ENCODE assay signal across 14 cellular contexts in the genomic region with DNA sequence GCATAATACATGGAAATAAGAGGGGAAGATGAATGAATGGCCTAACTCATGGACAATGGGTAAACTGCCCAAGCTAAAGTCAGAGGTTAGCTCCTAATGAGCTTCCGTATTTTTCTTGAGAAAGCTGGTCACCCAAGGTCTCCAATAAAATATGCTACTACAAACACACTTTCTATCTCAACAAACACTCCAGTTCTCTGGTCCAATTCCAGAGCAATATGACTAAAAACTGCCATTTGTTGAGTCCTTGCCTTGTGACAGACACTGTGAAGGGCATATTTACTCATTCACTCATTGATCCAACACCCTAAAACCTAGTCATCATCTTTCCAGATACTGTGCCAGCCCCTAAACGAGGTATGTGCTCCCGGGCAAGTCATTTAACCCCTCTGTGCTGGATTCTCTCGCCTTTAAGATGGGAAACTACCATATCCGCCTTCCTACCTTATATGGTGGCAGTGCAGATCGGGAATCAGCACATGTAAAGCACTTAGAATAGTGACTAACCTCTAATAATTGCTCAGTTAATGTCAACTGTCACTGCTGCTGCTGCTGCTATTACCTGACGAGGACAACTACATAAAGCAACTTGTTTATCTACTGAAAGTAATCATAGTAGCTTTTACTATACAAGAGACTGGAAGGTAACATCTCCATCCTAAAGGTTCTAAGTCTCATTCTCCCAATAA.
DNase-seq lines count a peak whose midpoint lies in the region; FAIRE-seq and TF ChIP-seq lines count a peak whose summit lies in the region.
"Had no signal": no experiment of that assay in that cellular context is flagged by ENCODE, and none has a peak within 500 bp of the region (broad histone marks: within the 10 kb centered on the region; RNA-seq: fewer than 3 reads in every experiment).

No MANE protein-coding gene starts in this region.

- H3K4me3 ChIP-seq in BLaER1 (no peak overlapping the region), brain microvascular endothelial cell (ENCODE audit: low read depth, low read length) (no peak overlapping the region)

- no peaks in the 10 kb centered on the region for H4K20me1 ChIP-seq in BLaER1

- peak overlapping the region in 2 of 3 experiments; percentile 39 to 42 for H3K4me3 Mint-ChIP-seq in nephron

- H3K9me3 Mint-ChIP-seq in nephron, result no peaks in the 10 kb centered on the region

- H3K4me2 ChIP-seq in BLaER1, result peak overlapping the region; percentile 93
- H3K4me2 ChIP-seq: KMS-11 had no signal

- DNase-seq in EL, result peak; percentile 48
- DNase-seq in brain microvascular endothelial cell, result no peak
- DNase-seq in HTR-8/SVneo (ENCODE audit: insufficient read length, low spot score), result no peak
- no peak for DNase-seq in hippocampal formation (lab: John Stamatoyannopoulos, UW)
- no peak for DNase-seq in activated CD8-positive, alpha-beta memory T cell treated with anti-CD3 and anti-CD28 coated beads, Interleukin-2, amount 50 U/mL, for 4 hours
- no peak for DNase-seq in NCI-H128 (lab: John Stamatoyannopoulos, UW; ENCODE audit: unreplicated experiment)
- DNase-seq: activated CD4-positive, CD25-positive, alpha-beta regulatory T cell treated with anti-CD3 and anti-CD28 coated beads, Interleukin-2, amount 50 U/mL, for 72 hours; activated effector memory CD4-positive, alpha-beta T cell treated with Interleukin-2 at 50 U/mL for 16 hours; NCI-H1930; NK-92 treated with Interleukin-12 subunit alpha and Interleukin-12 subunit beta, amount 100 ng/mL, for 24 hours; stimulated activated CD4-positive, alpha-beta T cell treated with anti-CD3 and anti-CD28 coated beads, Interleukin-4, amount 100 ng/mL, for 1 hour had no signal

- H3K27ac ChIP-seq in BLaER1 (no peak overlapping the region), brain microvascular endothelial cell (peak overlapping the region; percentile 1)
- H3K27ac ChIP-seq: KMS-11 had no signal

- peaks cover 3% of the 10 kb centered on the region for H3K36me3 Mint-ChIP-seq in nephron (ENCODE audit: low read depth)

- H3K36me3 ChIP-seq in BLaER1, result no peaks in the 10 kb centered on the region
- no peaks in the 10 kb centered on the region for H3K36me3 ChIP-seq in brain microvascular endothelial cell (replicated peaks)

- peak overlapping the region; percentile 71 to 86 (median 85) for H3K27ac Mint-ChIP-seq in nephron

- peaks cover 85% of the 10 kb centered on the region for H3K4me1 ChIP-seq in BLaER1

- FAIRE-seq in HTR-8/SVneo (lab: Jason Lieb, UNC), result no peak

- no peaks in the 10 kb centered on the region for H3K27me3 ChIP-seq in BLaER1
- no peaks in the 10 kb centered on the region for H3K27me3 ChIP-seq in brain microvascular endothelial cell (replicated peaks)

- in situ Hi-C loops in brain microvascular endothelial cell (cut with HindIII; ENCODE audit: low pct_ligation_motif_present, low sequenced_read_pairs), result no loop called here

- H3K27me3 Mint-ChIP-seq in nephron (ENCODE audit: low read depth), result no peaks in the 10 kb centered on the region

- H3K9me3 ChIP-seq in BLaER1, result no peaks in the 10 kb centered on the region

- H3K4me1 Mint-ChIP-seq in nephron, result peaks cover 86% of the 10 kb centered on the region

- no peak for TF ChIP-seq CTCF in brain microvascular endothelial cell (IDR thresholded peaks at IDR 0.05; ENCODE audit: low read depth, low read length, missing control alignments)
- TF ChIP-seq CTCF in nephron (IDR thresholded peaks at IDR 0.05; ENCODE audit: unreplicated experiment in 3 of 3), result no peak

- no peak overlapping the region for H3K9ac ChIP-seq in BLaER1
- H3K9ac ChIP-seq: KMS-11 had no signal
